1 cellular context compared by ENCODE assay signal in the genomic region with DNA sequence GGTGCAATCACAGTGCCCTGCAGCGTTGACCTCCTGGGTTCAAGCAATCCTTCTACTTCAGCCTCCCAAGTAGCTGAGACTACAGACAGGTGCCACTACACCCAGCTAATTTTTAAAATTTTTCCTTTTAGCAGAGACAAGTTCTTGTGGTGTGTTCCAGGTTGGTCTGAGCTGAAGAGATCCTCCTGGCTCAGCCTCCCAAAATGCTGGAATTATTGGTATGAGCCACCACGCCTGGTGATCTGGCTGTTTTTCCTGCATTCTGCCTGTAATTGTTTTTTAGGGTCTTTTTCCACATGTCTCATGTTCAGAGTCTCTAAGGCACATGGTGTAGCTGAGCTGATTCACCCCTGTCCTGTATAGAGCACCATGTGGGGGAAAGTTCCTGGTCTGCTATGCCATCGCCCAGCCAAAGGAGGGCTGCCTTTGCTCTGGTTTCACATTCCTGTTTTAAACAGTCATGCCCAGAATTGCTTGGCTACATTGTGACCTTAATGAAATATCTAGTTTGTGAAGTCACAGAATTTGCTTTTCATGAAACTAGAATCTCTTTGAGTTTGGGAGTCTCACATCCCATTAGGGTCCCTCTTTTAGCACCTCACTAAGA.
A peak's percentile ranks its signal among the peaks of the same experiment; 100 is the strongest.
TF ChIP-seq lines count a peak whose summit lies in the region.

No MANE protein-coding gene starts in this region.

TF ChIP-seq in HepG2, 621 proteins besides CTCF, POLR2A, EP300 and RAD21 (continued from another document):
- TF ChIP-seq ELF3 (CRISPR knock-in tag; IDR thresholded peaks at IDR 0.05) (peak; percentile 33; the same call in 1 of the 2 replicates), SAP130 (CRISPR knock-in tag; IDR thresholded peaks at IDR 0.05; ENCODE audit: low read depth) (0 out of 2 replicates have a peak, but pooled peaks have one; percentile 13), MED1 (CRISPR knock-in tag; IDR thresholded peaks at IDR 0.05) (peak; percentile 61), ZMYM4 (CRISPR knock-in tag; IDR thresholded peaks at IDR 0.05) (peak; percentile 35; the same call in 1 of the 2 replicates), HNF4A (CRISPR knock-in tag; IDR thresholded peaks at IDR 0.05) (peak; percentile 11; the same call in 1 of the 2 replicates), HOXA5 (CRISPR knock-in tag; IDR thresholded peaks at IDR 0.05) (0 out of 2 replicates have a peak, but pooled peaks have one; percentile 42), SALL1 (CRISPR knock-in tag; IDR thresholded peaks at IDR 0.05) (peak; percentile 53), ELF4 (CRISPR knock-in tag; IDR thresholded peaks at IDR 0.05; ENCODE audit: borderline replicate concordance) (0 out of 2 replicates have a peak, but pooled peaks have one; percentile 36), ISX (CRISPR knock-in tag; conservative IDR thresholded peaks at IDR 0.05) (0 out of 2 replicates have a peak, but pooled peaks have one; percentile 24), YEATS2 (CRISPR knock-in tag; IDR thresholded peaks at IDR 0.05; ENCODE audit: borderline replicate concordance) (0 out of 2 replicates have a peak, but pooled peaks have one; percentile 26), PPARG (CRISPR knock-in tag; conservative IDR thresholded peaks at IDR 0.05) (peak; percentile 46; the same call in 1 of the 2 replicates), SMC3 (IDR thresholded peaks at IDR 0.05; ENCODE audit: low read length) (peak; percentile 43)
- TF ChIP-seq, protein P1, sequence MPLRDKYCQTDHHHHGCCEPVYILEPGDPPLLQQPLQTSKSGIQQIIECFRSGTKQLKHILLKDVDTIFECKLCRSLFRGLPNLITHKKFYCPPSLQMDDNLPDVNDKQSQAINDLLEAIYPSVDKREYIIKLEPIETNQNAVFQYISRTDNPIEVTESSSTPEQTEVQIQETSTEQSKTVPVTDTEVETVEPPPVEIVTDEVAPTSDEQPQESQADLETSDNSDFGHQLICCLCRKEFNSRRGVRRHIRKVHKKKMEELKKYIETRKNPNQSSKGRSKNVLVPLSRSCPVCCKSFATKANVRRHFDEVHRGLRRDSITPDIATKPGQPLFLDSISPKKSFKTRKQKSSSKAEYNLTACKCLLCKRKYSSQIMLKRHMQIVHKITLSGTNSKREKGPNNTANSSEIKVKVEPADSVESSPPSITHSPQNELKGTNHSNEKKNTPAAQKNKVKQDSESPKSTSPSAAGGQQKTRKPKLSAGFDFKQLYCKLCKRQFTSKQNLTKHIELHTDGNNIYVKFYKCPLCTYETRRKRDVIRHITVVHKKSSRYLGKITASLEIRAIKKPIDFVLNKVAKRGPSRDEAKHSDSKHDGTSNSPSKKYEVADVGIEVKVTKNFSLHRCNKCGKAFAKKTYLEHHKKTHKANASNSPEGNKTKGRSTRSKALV (CRISPR knock-in tag; IDR thresholded peaks at IDR 0.05): peak; percentile 41; the same call in 1 of the 2 replicates
- TF ChIP-seq, protein P2, sequence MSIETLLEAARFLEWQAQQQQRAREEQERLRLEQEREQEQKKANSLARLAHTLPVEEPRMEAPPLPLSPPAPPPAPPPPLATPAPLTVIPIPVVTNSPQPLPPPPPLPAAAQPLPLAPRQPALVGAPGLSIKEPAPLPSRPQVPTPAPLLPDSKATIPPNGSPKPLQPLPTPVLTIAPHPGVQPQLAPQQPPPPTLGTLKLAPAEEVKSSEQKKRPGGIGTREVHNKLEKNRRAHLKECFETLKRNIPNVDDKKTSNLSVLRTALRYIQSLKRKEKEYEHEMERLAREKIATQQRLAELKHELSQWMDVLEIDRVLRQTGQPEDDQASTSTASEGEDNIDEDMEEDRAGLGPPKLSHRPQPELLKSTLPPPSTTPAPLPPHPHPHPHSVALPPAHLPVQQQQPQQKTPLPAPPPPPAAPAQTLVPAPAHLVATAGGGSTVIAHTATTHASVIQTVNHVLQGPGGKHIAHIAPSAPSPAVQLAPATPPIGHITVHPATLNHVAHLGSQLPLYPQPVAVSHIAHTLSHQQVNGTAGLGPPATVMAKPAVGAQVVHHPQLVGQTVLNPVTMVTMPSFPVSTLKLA (IDR thresholded peaks at IDR 0.05): peak; percentile 24; the same call in 1 of the 2 replicates
- TF ChIP-seq, protein P3, sequence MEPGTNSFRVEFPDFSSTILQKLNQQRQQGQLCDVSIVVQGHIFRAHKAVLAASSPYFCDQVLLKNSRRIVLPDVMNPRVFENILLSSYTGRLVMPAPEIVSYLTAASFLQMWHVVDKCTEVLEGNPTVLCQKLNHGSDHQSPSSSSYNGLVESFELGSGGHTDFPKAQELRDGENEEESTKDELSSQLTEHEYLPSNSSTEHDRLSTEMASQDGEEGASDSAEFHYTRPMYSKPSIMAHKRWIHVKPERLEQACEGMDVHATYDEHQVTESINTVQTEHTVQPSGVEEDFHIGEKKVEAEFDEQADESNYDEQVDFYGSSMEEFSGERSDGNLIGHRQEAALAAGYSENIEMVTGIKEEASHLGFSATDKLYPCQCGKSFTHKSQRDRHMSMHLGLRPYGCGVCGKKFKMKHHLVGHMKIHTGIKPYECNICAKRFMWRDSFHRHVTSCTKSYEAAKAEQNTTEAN (CRISPR knock-in tag; conservative IDR thresholded peaks at IDR 0.05): 0 out of 2 replicates have a peak, but pooled peaks have one; percentile 40
- TF ChIP-seq, protein P4, sequence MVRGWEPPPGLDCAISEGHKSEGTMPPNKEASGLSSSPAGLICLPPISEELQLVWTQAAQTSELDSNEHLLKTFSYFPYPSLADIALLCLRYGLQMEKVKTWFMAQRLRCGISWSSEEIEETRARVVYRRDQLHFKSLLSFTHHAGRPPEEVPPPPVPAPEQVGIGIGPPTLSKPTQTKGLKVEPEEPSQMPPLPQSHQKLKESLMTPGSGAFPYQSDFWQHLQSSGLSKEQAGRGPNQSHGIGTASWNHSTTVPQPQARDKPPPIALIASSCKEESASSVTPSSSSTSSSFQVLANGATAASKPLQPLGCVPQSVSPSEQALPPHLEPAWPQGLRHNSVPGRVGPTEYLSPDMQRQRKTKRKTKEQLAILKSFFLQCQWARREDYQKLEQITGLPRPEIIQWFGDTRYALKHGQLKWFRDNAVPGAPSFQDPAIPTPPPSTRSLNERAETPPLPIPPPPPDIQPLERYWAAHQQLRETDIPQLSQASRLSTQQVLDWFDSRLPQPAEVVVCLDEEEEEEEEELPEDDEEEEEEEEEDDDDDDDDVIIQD (CRISPR knock-in tag; IDR thresholded peaks at IDR 0.05; ENCODE audit: low read depth): peak; percentile 31; the same call in 1 of the 2 replicates
- TF ChIP-seq, protein P5, sequence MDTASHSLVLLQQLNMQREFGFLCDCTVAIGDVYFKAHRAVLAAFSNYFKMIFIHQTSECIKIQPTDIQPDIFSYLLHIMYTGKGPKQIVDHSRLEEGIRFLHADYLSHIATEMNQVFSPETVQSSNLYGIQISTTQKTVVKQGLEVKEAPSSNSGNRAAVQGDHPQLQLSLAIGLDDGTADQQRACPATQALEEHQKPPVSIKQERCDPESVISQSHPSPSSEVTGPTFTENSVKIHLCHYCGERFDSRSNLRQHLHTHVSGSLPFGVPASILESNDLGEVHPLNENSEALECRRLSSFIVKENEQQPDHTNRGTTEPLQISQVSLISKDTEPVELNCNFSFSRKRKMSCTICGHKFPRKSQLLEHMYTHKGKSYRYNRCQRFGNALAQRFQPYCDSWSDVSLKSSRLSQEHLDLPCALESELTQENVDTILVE (CRISPR knock-in tag; IDR thresholded peaks at IDR 0.05): 0 out of 2 replicates have a peak, but pooled peaks have one; percentile 22
